Comparison of ENCODE assay signal across 24 cellular contexts in the genomic region with DNA sequence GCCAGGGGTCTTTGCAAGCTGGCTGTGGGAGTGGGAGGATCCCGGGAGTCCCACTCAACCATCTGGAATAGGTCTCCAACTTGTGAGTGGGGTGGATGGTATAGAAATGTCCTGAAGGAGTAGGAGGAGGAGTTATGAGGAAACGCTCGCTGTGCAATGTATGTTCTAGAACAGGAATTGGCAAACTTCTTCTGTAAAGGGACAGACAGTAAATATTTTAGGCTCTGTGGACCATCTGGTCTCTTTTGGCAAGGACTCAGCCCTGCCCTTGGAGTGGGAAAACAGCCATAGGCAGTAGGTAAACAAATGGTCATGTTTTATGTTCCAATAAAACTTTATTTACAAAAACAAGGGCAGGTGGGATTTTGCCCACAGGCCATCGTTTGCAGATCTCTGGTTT.
A peak's percentile ranks its signal among the peaks of the same experiment; 100 is the strongest.
DNase-seq lines count a peak whose midpoint lies in the region; ATAC-seq, FAIRE-seq and TF ChIP-seq lines count a peak whose summit lies in the region.
"Had no signal": no experiment of that assay in that cellular context is flagged by ENCODE, and none has a peak within 500 bp of the region (broad histone marks: within the 10 kb centered on the region; RNA-seq: fewer than 3 reads in every experiment).

No MANE protein-coding gene starts in this region.

- no peak overlapping the region for H2AK5ac ChIP-seq in H9 (ENCODE audit: insufficient read length, low read length)

- no peaks in the 10 kb centered on the region for H3K79me1 ChIP-seq in H9 (ENCODE audit: insufficient read depth, low read depth, low read length, poor library complexity, severe bottlenecking)

- H3K36me3 Mint-ChIP-seq in H9 (ENCODE audit: insufficient read depth in 1 of 3, low read depth in 3 of 3): no peaks in the 10 kb centered on the region
- H3K36me3 Mint-ChIP-seq: stimulated activated memory B cell treated with anti-CD40 and anti-IgM and Interleukin-4, amounts not matched to agents 10 μg/mL and 1 μg/mL and 100 μg/mL, for 72 hours had no signal

- no peak overlapping the region for H4K91ac ChIP-seq in H9 (ENCODE audit: insufficient read length, low read depth, low read length)

- H3K27ac Mint-ChIP-seq in H9: peak overlapping the region in 1 of 3 experiments; percentile 12; a peak in 1 of 7 replicates
- H3K27ac Mint-ChIP-seq: activated B cell treated with CpG ODN at 0.5 μM for 24 hours; activated CD4-positive, alpha-beta memory T cell treated with anti-CD3 and anti-CD28 coated beads, Interleukin-2, amount 10 ng/mL, durations not matched to agents 7 days and 5 days; nephron progenitor cell; stimulated activated memory B cell treated with anti-CD40 and anti-IgM and Interleukin-4, amounts not matched to agents 10 μg/mL and 1 μg/mL and 100 μg/mL, for 72 hours; T-helper 2 cell treated with Interferon-gamma antibody and Interleukin-4, amounts not matched to agents 5 μg/mL and 100 μg/mL, for 36 hours had no signal

- H3K18ac ChIP-seq in H9 (ENCODE audit: insufficient read length, low read depth, low read length): no peak overlapping the region

- H3K4me3 ChIP-seq in prostate gland (no peak overlapping the region), kidney (ENCODE audit: low read length in 2 of 2) (no peak overlapping the region)
- H3K4me3 ChIP-seq: esophagus muscularis mucosa, MG63 had no signal

- no peak overlapping the region for H2BK15ac ChIP-seq in H9 (ENCODE audit: low read depth, low read length)

- H2BK5ac ChIP-seq in H9 (ENCODE audit: insufficient read length, low read length): no peak overlapping the region

- no peak for ATAC-seq in GM19035 (IDR thresholded peaks at IDR 0.05; ENCODE audit: unreplicated experiment)
- ATAC-seq in activated CD4-positive, CD25-positive, alpha-beta regulatory T cell treated with anti-CD3 and anti-CD28 coated beads, Interleukin-2, amount 50 U/mL, for 24 hours: no peak
- ATAC-seq: stimulated activated memory B cell treated with anti-CD40 and anti-IgM and Interleukin-4, amounts not matched to agents 10 μg/mL and 1 μg/mL and 100 μg/mL, for 72 hours had no signal

- H3K14ac ChIP-seq in H9 (ENCODE audit: insufficient read depth, low read length): no peak overlapping the region

- H4K8ac ChIP-seq in H9 (replicated peaks; ENCODE audit: insufficient read length, low read depth, low read length): no peak overlapping the region

- H3K27me3 ChIP-seq in H9 (ENCODE audit: insufficient read depth, low read length): no peaks in the 10 kb centered on the region
- no peaks in the 10 kb centered on the region for H3K27me3 ChIP-seq in prostate gland (replicated peaks; ENCODE audit: insufficient read depth)

- no peaks in the 10 kb centered on the region for H3K79me2 ChIP-seq in H9 (ENCODE audit: insufficient read depth, low read length)

- no peaks in the 10 kb centered on the region for H3K9me3 Mint-ChIP-seq in H9
- H3K9me3 Mint-ChIP-seq: activated B cell treated with CpG ODN at 0.5 μM for 24 hours; activated CD4-positive, alpha-beta memory T cell treated with anti-CD3 and anti-CD28 coated beads, Interleukin-2, amount 10 ng/mL, durations not matched to agents 7 days and 5 days; stimulated activated memory B cell treated with anti-CD40 and anti-IgM and Interleukin-4, amounts not matched to agents 10 μg/mL and 1 μg/mL and 100 μg/mL, for 72 hours; T-helper 2 cell treated with Interferon-gamma antibody and Interleukin-4, amounts not matched to agents 5 μg/mL and 100 μg/mL, for 36 hours had no signal

- H3K4me1 ChIP-seq in H9 (ENCODE audit: insufficient read depth, low read length): no peaks in the 10 kb centered on the region
- no peaks in the 10 kb centered on the region for H3K4me1 ChIP-seq in prostate gland (replicated peaks)
- no peaks in the 10 kb centered on the region for H3K4me1 ChIP-seq in kidney (ENCODE audit: control insufficient read depth in 1 of 2, insufficient read depth in 1 of 2, low read depth in 1 of 2, low read length in 2 of 2)
- H3K4me1 ChIP-seq: esophagus muscularis mucosa had no signal

- H3T11ph ChIP-seq in H9 (ENCODE audit: low read length): no peak overlapping the region

- no peak overlapping the region for H3K4ac ChIP-seq in H9 (ENCODE audit: low read depth, low read length)

- H2BK12ac ChIP-seq in H9 (ENCODE audit: insufficient read length, low read depth, low read length): no peak overlapping the region

- H2AFZ ChIP-seq in H9 (ENCODE audit: low read length): no peak overlapping the region

- DNase-seq in H9: peak; percentile 20
- DNase-seq in NCI-H2029 treated with DMSO at 0.1 percent for 48 hours (lab: John Stamatoyannopoulos, UW): peak; percentile 27
- peak; percentile 93 for DNase-seq in cerebellar cortex (ENCODE audit: low spot score)
- peak; percentile 17 for DNase-seq in prostate gland (ENCODE audit: low spot score)
- no peak for DNase-seq in kidney
- DNase-seq: activated B cell treated with CpG ODN at 0.5 μM for 24 hours; activated CD4-positive, alpha-beta memory T cell treated with anti-CD3 and anti-CD28 coated beads, Interleukin-2, amount 10 ng/mL, durations not matched to agents 7 days and 5 days; activated naive CD4-positive, alpha-beta T cell treated with anti-CD3 and anti-CD28 coated beads, Interleukin-2, amount 50 U/mL, for 16 hours; activated T-cell treated with anti-CD3 and anti-CD28 coated beads, Interleukin-2, amount 50 U/mL, for 48 hours; aorta; central memory CD4-positive, alpha-beta T cell; effector CD8-positive, alpha-beta T cell; IMR-90; MG63; NCI-H1436 treated with DMSO at 0.1 percent for 48 hours; NCI-H345; nephron progenitor cell; SK-N-SH had no signal

- no peak for TF ChIP-seq CTCF in H9 (conservative IDR thresholded peaks at IDR 0.05)
- no peak for TF ChIP-seq CTCF in prostate gland (IDR thresholded peaks at IDR 0.05)
- TF ChIP-seq CTCF in kidney (IDR thresholded peaks at IDR 0.05; ENCODE audit: borderline replicate concordance, extremely low read depth, insufficient read depth): no peak

- no CpG with 5 or more reads among the region's 4 CpGs for WGBS in H9 (ENCODE audit: extremely low coverage, insufficient read length, low lambda C conversion rate)
- 41% methylated on average over 4 of the region's 4 CpGs for WGBS in prostate gland

- H2BK20ac ChIP-seq in H9 (ENCODE audit: low read depth, low read length, poor library complexity, severe bottlenecking): no peak overlapping the region

- intact Hi-C loops in prostate gland (cut with DNase I): no loop called here
- intact Hi-C loops in kidney (cut with DNase I): no loop called here

- no peak overlapping the region for H3K4me3 Mint-ChIP-seq in H9
- H3K4me3 Mint-ChIP-seq: activated B cell treated with CpG ODN at 0.5 μM for 24 hours; activated CD4-positive, alpha-beta memory T cell treated with anti-CD3 and anti-CD28 coated beads, Interleukin-2, amount 10 ng/mL, durations not matched to agents 7 days and 5 days; nephron progenitor cell; stimulated activated memory B cell treated with anti-CD40 and anti-IgM and Interleukin-4, amounts not matched to agents 10 μg/mL and 1 μg/mL and 100 μg/mL, for 72 hours; T-helper 2 cell treated with Interferon-gamma antibody and Interleukin-4, amounts not matched to agents 5 μg/mL and 100 μg/mL, for 36 hours had no signal

- no peak overlapping the region for H2BK120ac ChIP-seq in H9 (ENCODE audit: low read depth, low read length, poor library complexity, severe bottlenecking)

- no peaks in the 10 kb centered on the region for H3K27me3 Mint-ChIP-seq in H9 (ENCODE audit: low read depth)
- H3K27me3 Mint-ChIP-seq: activated CD4-positive, alpha-beta memory T cell treated with anti-CD3 and anti-CD28 coated beads, Interleukin-2, amount 10 ng/mL, durations not matched to agents 7 days and 5 days had no signal

- H3K56ac ChIP-seq in H9 (ENCODE audit: insufficient read length, low read depth, low read length): no peak overlapping the region

- no peak overlapping the region for H4K5ac ChIP-seq in H9 (ENCODE audit: insufficient read length, low read depth, low read length)

- no peaks in the 10 kb centered on the region for H3K4me1 Mint-ChIP-seq in H9
- H3K4me1 Mint-ChIP-seq: activated B cell treated with CpG ODN at 0.5 μM for 24 hours; activated CD4-positive, alpha-beta memory T cell treated with anti-CD3 and anti-CD28 coated beads, Interleukin-2, amount 10 ng/mL, durations not matched to agents 7 days and 5 days; nephron progenitor cell; stimulated activated memory B cell treated with anti-CD40 and anti-IgM and Interleukin-4, amounts not matched to agents 10 μg/mL and 1 μg/mL and 100 μg/mL, for 72 hours had no signal

- no peak overlapping the region for H3K4me2 ChIP-seq in H9 (ENCODE audit: insufficient read depth, insufficient read length, low read length)
- H3K4me2 ChIP-seq: SK-N-SH had no signal

- H3K23me2 ChIP-seq in H9 (ENCODE audit: insufficient read length, low read depth, low read length, poor library complexity, severe bottlenecking): no peaks in the 10 kb centered on the region

- no peaks in the 10 kb centered on the region for H3K9me3 ChIP-seq in H9 (ENCODE audit: control insufficient read depth, low read depth, low read length)
- H3K9me3 ChIP-seq in prostate gland: no peaks in the 10 kb centered on the region
- no peaks in the 10 kb centered on the region for H3K9me3 ChIP-seq in kidney (ENCODE audit: control insufficient read depth in 1 of 2, low read length in 2 of 2)
- H3K9me3 ChIP-seq: esophagus muscularis mucosa, MG63, SK-N-SH had no signal

- no peak for FAIRE-seq in kidney (lab: Jason Lieb, UNC)

- no peak overlapping the region for H3K27ac ChIP-seq in H9 (ENCODE audit: insufficient read length, low read depth, low read length)
- no peak overlapping the region for H3K27ac ChIP-seq in prostate gland
- no peak overlapping the region for H3K27ac ChIP-seq in kidney (ENCODE audit: low read depth in 2 of 2, low read length in 2 of 2)
- H3K27ac ChIP-seq: esophagus muscularis mucosa, HL-60 had no signal

- no peaks in the 10 kb centered on the region for H4K20me1 ChIP-seq in H9 (ENCODE audit: control insufficient read depth, insufficient read depth, insufficient read length)

- no peak overlapping the region for H3K9ac ChIP-seq in H9 (ENCODE audit: extremely low read depth, insufficient read length, low read length)
- H3K9ac ChIP-seq in kidney (ENCODE audit: low read length in 2 of 2): no peak overlapping the region
- H3K9ac ChIP-seq: SK-N-SH had no signal

- H3K23ac ChIP-seq in H9 (ENCODE audit: insufficient read length, low read depth, low read length): no peak overlapping the region

- TF ChIP-seq POLR2A in prostate gland (IDR thresholded peaks at IDR 0.05): no peak

- H3K36me3 ChIP-seq in prostate gland: no peaks in the 10 kb centered on the region
- H3K36me3 ChIP-seq in kidney (ENCODE audit: control insufficient read depth in 1 of 2, insufficient read depth in 2 of 2, low read length in 2 of 2): no peaks in the 10 kb centered on the region
- H3K36me3 ChIP-seq: esophagus muscularis mucosa, MG63 had no signal
